Comparison of ENCODE assay signal across 8 cellular contexts in genomic region chr11:45848654-45849081, GRCh38. TPM values are rescaled to one million over a fixed set of nuclear protein-coding genes. Genes with fewer than 3 reads are reported as not detected.
DNase-seq lines count a peak whose midpoint lies in the region; ATAC-seq, FAIRE-seq and TF ChIP-seq lines count a peak whose summit lies in the region.

No MANE protein-coding gene starts in this region.

- 30 to 49% (median 41%) methylated on average over 7 to 8 of the region's 8 CpGs for WGBS in heart left ventricle, 4 donors
- 13 to 16% methylated on average over 8 of the region's 8 CpGs for WGBS in body of pancreas, 2 donors
- 69 to 85% methylated on average over 6 to 7 of the region's 8 CpGs for WGBS in mesodermal cell (ENCODE audit: insufficient coverage in 2 of 2), 2 experiments
- 45% methylated on average over 8 of the region's 8 CpGs for WGBS in urinary bladder

- H3K36me3 ChIP-seq in heart left ventricle (peaks cover 0 to 4% (median 0%) of the 10 kb centered on the region in 9 donors), body of pancreas (replicated peaks in 1 of 2; ENCODE audit: insufficient read depth in 1 of 2, low read depth in 2 of 2) (no peaks in the 10 kb centered on the region), mesodermal cell (ENCODE audit: control insufficient read depth, insufficient read depth, low read length) (no peaks in the 10 kb centered on the region), urinary bladder (ENCODE audit: insufficient read depth) (no peaks in the 10 kb centered on the region)

- H3K4me1 ChIP-seq in heart left ventricle (peaks cover 8 to 71% (median 57%) of the 10 kb centered on the region in 12 donors), body of pancreas (peaks cover 71% of the 10 kb centered on the region), mesodermal cell (ENCODE audit: control insufficient read depth, insufficient read depth, low read length, poor library complexity, severe bottlenecking) (peaks cover 8% of the 10 kb centered on the region), urinary bladder (ENCODE audit: insufficient read depth) (no peaks in the 10 kb centered on the region)

- H3K9me3 ChIP-seq in heart left ventricle (no peaks in the 10 kb centered on the region), body of pancreas (no peaks in the 10 kb centered on the region), mesodermal cell (ENCODE audit: control insufficient read depth, low read length) (no peaks in the 10 kb centered on the region)

- ATAC-seq in heart left ventricle (no peak), body of pancreas (peak; percentile 15), GM18498 (IDR thresholded peaks at IDR 0.05; ENCODE audit: unreplicated experiment) (no peak)

- H3K27ac ChIP-seq in heart left ventricle (peak overlapping the region in 10 of 12 donors; percentile 92 to 99 (median 96)), body of pancreas (peak overlapping the region; percentile 95 to 98 (median 97)), mesodermal cell (ENCODE audit: low read depth, low read length, severe bottlenecking) (no peak overlapping the region), urinary bladder (ENCODE audit: low read depth) (no peak overlapping the region)

- DNase-seq in heart left ventricle (no peak), cardiac septum (ENCODE audit: low spot score) (no peak), body of pancreas (peak; percentile 58 to 73 (median 62)), OCI-M2 (lab: John Stamatoyannopoulos, UW; ENCODE audit: unreplicated experiment) (no peak), GM12892 (ENCODE audit: insufficient read length) (no peak)

- intact Hi-C loops in heart left ventricle (cut with DNase I) = loop anchor here in 8 of 10 donors (5.0 to 10.0 kb wide), 5 partner anchors 41 to 266 kb away; partner anchors contain the start of genes PEX16 (in 3 of the 8) and SLC35C1 (in 1 of the 8)
- intact Hi-C loops in cardiac septum (cut with DNase I) = no loop called here
- intact Hi-C loops in body of pancreas (cut with DNase I) = no loop called here

- FAIRE-seq in GM12892 (lab: Jason Lieb, UNC) = no peak

- H3K4me3 ChIP-seq in heart left ventricle (peak overlapping the region; percentile 1 to 97 (median 90)), body of pancreas (peak overlapping the region in 1 of 2 donors; percentile 94), mesodermal cell (ENCODE audit: extremely low read depth, insufficient read depth, low read length, poor library complexity, severe bottlenecking) (peak overlapping the region; percentile 77), urinary bladder (ENCODE audit: low read depth, low read length) (peak overlapping the region; percentile 60)

- H3K27me3 ChIP-seq in heart left ventricle = no peaks in the 10 kb centered on the region
- no peaks in the 10 kb centered on the region for H3K27me3 ChIP-seq in body of pancreas

- no peak for TF ChIP-seq CTCF in heart left ventricle (IDR thresholded peaks at IDR 0.05)
- TF ChIP-seq CTCF in body of pancreas (IDR thresholded peaks at IDR 0.05) = peak in 2 of 7 experiments; percentile 20

- TF ChIP-seq POLR2A in heart left ventricle (IDR thresholded peaks at IDR 0.05) = no peak
- peak in 2 of 3 donors; percentile 30 to 35 for TF ChIP-seq POLR2A in body of pancreas (IDR thresholded peaks at IDR 0.05)
- no peak for TF ChIP-seq POLR2A in GM12892 (IDR thresholded peaks at IDR 0.05; ENCODE audit: low read depth, low read length)

RNA-seq across cellular contexts. Expression of gene CRY2, which starts 1.4 kb away (rescaled TPM):
- total RNA-seq in heart left ventricle = 100 to 1,000 TPM in 2 of 9 donors, 10 to 100 TPM in 7; 40.2 to 132 (median 72.7) TPM
- polyA plus RNA-seq in heart left ventricle = 10 to 100 TPM; 23.2 to 26.6 TPM
- total RNA-seq in cardiac septum = 49.6 TPM
- 10 to 100 TPM; 24.6 to 65.9 TPM for total RNA-seq in body of pancreas
- 11.6 TPM for polyA plus RNA-seq in mesodermal cell (2013, experiment 1 of 2)
- polyA plus RNA-seq in mesodermal cell (2013, experiment 2 of 2) = 10.0 TPM
- 31.0 TPM for total RNA-seq in urinary bladder
- polyA plus RNA-seq in urinary bladder = 32.4 TPM
- 5.4 TPM for polyA plus RNA-seq in GM12892 (2012; ENCODE audit: missing spikeins)

RNA-seq across cellular contexts. Expression of gene MAPK8IP1, which starts 36.8 kb away (rescaled TPM):
- total RNA-seq in heart left ventricle = 1 to 10 TPM; 5.0 to 8.0 (median 7.6) TPM
- 1 to 10 TPM; 2.4 to 3.1 TPM for polyA plus RNA-seq in heart left ventricle
- 7.5 TPM for total RNA-seq in cardiac septum
- total RNA-seq in body of pancreas = 10 to 100 TPM; 23.7 to 32.4 TPM
- polyA plus RNA-seq in mesodermal cell (2013, experiment 1 of 2) = 10.2 TPM
- 7.8 TPM for polyA plus RNA-seq in mesodermal cell (2013, experiment 2 of 2)
- 8.3 TPM for total RNA-seq in urinary bladder
- 11.0 TPM for polyA plus RNA-seq in urinary bladder
- 0.15 TPM for polyA plus RNA-seq in GM12892 (2012; ENCODE audit: missing spikeins)

RNA-seq across cellular contexts. Expression of gene SLC35C1, which starts 43.7 kb away (rescaled TPM):
- total RNA-seq in heart left ventricle (10 to 100 TPM in 4 of 9 donors, 1 to 10 TPM in 5; 5.5 to 11.3 (median 7.8) TPM), cardiac septum (7.5 TPM), body of pancreas (10 to 100 TPM; 11.2 to 22.7 TPM), urinary bladder (6.2 TPM)
- polyA plus RNA-seq in heart left ventricle (10 to 100 TPM in 1 of 2 donors, 1 to 10 TPM in 1; 5.3 to 21.0 TPM), urinary bladder (19.2 TPM)
- polyA plus RNA-seq in mesodermal cell (2013, experiment 1 of 2) = 10.4 TPM
- polyA plus RNA-seq in mesodermal cell (2013, experiment 2 of 2) = 10.9 TPM
- polyA plus RNA-seq in GM12892 (2012; ENCODE audit: missing spikeins) = 1.8 TPM

RNA-seq across cellular contexts. Expression of gene FREY1, which starts 58.4 kb away (rescaled TPM):
- total RNA-seq in heart left ventricle (under 1 TPM in 4 of 9 donors, not detected in 5; 0.37 to 1.00 (median 0.46) TPM), cardiac septum (0.54 TPM), body of pancreas (1 to 10 TPM; 2.3 to 8.2 TPM), urinary bladder (0.58 TPM)
- polyA plus RNA-seq in heart left ventricle (under 1 TPM; 0.40 to 0.46 TPM), urinary bladder (0.37 TPM)
- 0.41 TPM for polyA plus RNA-seq in mesodermal cell (2013, experiment 1 of 2)
- not detected for polyA plus RNA-seq in mesodermal cell (2013, experiment 2 of 2)
- not detected for polyA plus RNA-seq in GM12892 (2012; ENCODE audit: missing spikeins)

Comparison
In these comparisons a context has a peak if more than half of its experiments do, and no peak if none do; other contexts are left out.
1. intact Hi-C loops: an anchor here in heart left ventricle (5.0 to 10.0 kb wide); none called in cardiac septum and body of pancreas.
2. DNase-seq: peak in body of pancreas (4 of 4); none in heart left ventricle (0 of 5), cardiac septum (single experiment), OCI-M2 (single experiment) and GM12892 (single experiment).
3. H3K27ac ChIP-seq: peak in heart left ventricle (10 of 12) and body of pancreas (4 of 4); none in mesodermal cell (single experiment) and urinary bladder (single experiment).
4. POLR2A ChIP-seq: peak in body of pancreas (2 of 3); none in heart left ventricle (0 of 2) and GM12892 (single experiment).